In the genomic region with DNA sequence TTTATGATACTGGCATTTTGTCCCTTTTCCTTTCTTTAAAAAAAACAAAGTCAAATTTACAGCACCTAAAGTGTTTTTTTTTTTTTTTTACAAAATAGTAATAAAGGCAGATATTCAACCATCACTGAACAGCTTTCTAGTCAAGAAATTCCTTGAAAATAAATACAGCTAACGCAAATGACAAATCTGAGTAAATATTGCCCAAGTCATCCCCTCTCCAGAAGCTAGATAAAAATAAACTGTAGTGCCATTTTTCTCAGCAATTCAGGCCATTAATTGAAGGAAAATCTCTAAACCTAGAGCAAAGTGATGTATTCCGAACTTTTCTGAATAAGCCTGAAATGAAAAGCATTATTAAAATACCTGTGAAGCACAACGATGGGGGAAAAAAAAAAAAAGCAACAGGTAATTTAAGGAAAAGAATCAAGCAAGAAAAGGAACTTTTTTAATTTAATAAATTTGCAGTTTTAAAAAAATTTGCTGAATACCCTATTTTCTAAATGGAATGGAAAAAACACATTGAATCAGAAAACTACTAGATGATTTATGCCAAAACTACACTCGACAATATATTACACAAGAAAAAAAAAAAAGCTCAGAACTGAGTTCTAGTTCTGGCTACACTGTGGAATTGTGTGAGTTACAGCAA, we compare ENCODE assay signal across 19 cellular contexts. TPM values are rescaled to one million over a fixed set of nuclear protein-coding genes. Genes with fewer than 3 reads are reported as not detected.
DNase-seq lines count a peak whose midpoint lies in the region; ATAC-seq, FAIRE-seq and TF ChIP-seq lines count a peak whose summit lies in the region.
"Had no signal": no experiment of that assay in that cellular context is flagged by ENCODE, and none has a peak within 500 bp of the region (broad histone marks: within the 10 kb centered on the region; RNA-seq: fewer than 3 reads in every experiment).

No MANE protein-coding gene starts in this region.

- H2BK5ac ChIP-seq in mesenchymal stem cell (ENCODE audit: low read depth, low read length, poor library complexity, severe bottlenecking), result no peak overlapping the region

- H4K91ac ChIP-seq in mesenchymal stem cell (ENCODE audit: low read length), result no peak overlapping the region

- peak overlapping the region; percentile 72 to 93 (median 77) for H3K4me3 Mint-ChIP-seq in CD4-positive, CD25-positive, alpha-beta regulatory T cell
- peak overlapping the region; percentile 51 for H3K4me3 Mint-ChIP-seq in activated naive CD8-positive, alpha-beta T cell treated with anti-CD3 and anti-CD28 coated beads, Interleukin-2, amount 10 ng/mL, durations not matched to agents 7 days and 5 days

- H3K27me3 ChIP-seq in CD4-positive, CD25-positive, alpha-beta regulatory T cell (ENCODE audit: control insufficient read depth, insufficient read depth, low read length), result no peaks in the 10 kb centered on the region
- H3K27me3 ChIP-seq in GM23248 (replicated peaks; ENCODE audit: insufficient read depth) (no peaks in the 10 kb centered on the region), mesenchymal stem cell (ENCODE audit: control insufficient read depth in 1 of 2, insufficient read depth in 1 of 2, low read length in 2 of 2) (no peaks in the 10 kb centered on the region)
- H3K27me3 ChIP-seq: upper lobe of left lung had no signal

- POLR2A ChIA-PET in activated naive CD8-positive, alpha-beta T cell treated with anti-CD3 and anti-CD28 coated beads, Interleukin-2, amount 10 ng/mL, durations not matched to agents 7 days and 5 days (lab: Charles Lee), result no interaction called here

- WGBS in GM23248 (ENCODE audit: low coverage in 1 of 2, low lambda C conversion rate in 2 of 2, missing lambda C conversion rate in 2 of 2), 2 experiments, result 68% methylated on average over 4 of the region's 4 CpGs
- WGBS in mesenchymal stem cell, result 95% methylated on average over 2 of the region's 4 CpGs

- no peak overlapping the region for H4K8ac ChIP-seq in mesenchymal stem cell (ENCODE audit: low read length)

- peaks cover 0 to 3% (median 0%) of the 10 kb centered on the region in 7 donors for H3K9me3 Mint-ChIP-seq in CD4-positive, CD25-positive, alpha-beta regulatory T cell
- H3K9me3 Mint-ChIP-seq in activated naive CD8-positive, alpha-beta T cell treated with anti-CD3 and anti-CD28 coated beads, Interleukin-2, amount 10 ng/mL, durations not matched to agents 7 days and 5 days, result no peaks in the 10 kb centered on the region

- H3K27ac Mint-ChIP-seq in CD4-positive, CD25-positive, alpha-beta regulatory T cell, result no peak overlapping the region
- no peak overlapping the region for H3K27ac Mint-ChIP-seq in activated naive CD8-positive, alpha-beta T cell treated with anti-CD3 and anti-CD28 coated beads, Interleukin-2, amount 10 ng/mL, durations not matched to agents 7 days and 5 days

- H3K27me3 Mint-ChIP-seq in CD4-positive, CD25-positive, alpha-beta regulatory T cell, result peaks cover 3% of the 10 kb centered on the region
- H3K27me3 Mint-ChIP-seq in activated naive CD8-positive, alpha-beta T cell treated with anti-CD3 and anti-CD28 coated beads, Interleukin-2, amount 10 ng/mL, durations not matched to agents 7 days and 5 days, result no peaks in the 10 kb centered on the region

- H3K4me3 ChIP-seq in CD4-positive, CD25-positive, alpha-beta regulatory T cell (ENCODE audit: low read depth, low read length), result peak overlapping the region; percentile 71
- H3K4me3 ChIP-seq in GM23248 (no peak overlapping the region), mesenchymal stem cell (ENCODE audit: insufficient read depth in 1 of 2, low read depth in 1 of 2, low read length in 2 of 2) (peak overlapping the region in 1 of 2 experiments; percentile 34)
- H3K4me3 ChIP-seq: lower lobe of right lung, upper lobe of left lung had no signal

- no peaks in the 10 kb centered on the region for H3K9me2 ChIP-seq in GM23248 (ENCODE audit: insufficient read depth)

- in situ Hi-C loops in GM23248 (cut with MboI), result no loop called here

- H3K79me1 ChIP-seq in mesenchymal stem cell (replicated peaks; ENCODE audit: low read length, poor library complexity, severe bottlenecking), result peaks cover 4% of the 10 kb centered on the region

- H4K20me1 ChIP-seq in GM23248 (ENCODE audit: insufficient read depth), result peaks cover 29% of the 10 kb centered on the region

- H3K4me1 ChIP-seq in CD4-positive, CD25-positive, alpha-beta regulatory T cell (ENCODE audit: control insufficient read depth, insufficient read depth, low read length, poor library complexity, severe bottlenecking), result peaks cover 71% of the 10 kb centered on the region
- H3K4me1 ChIP-seq in GM23248 (ENCODE audit: insufficient read depth) (peaks cover 39% of the 10 kb centered on the region), mesenchymal stem cell (ENCODE audit: control insufficient read depth, insufficient read depth, low read depth, low read length) (no peaks in the 10 kb centered on the region)

- no peak for TF ChIP-seq POLR2A in H54 (IDR thresholded peaks at IDR 0.05; ENCODE audit: low read depth, low read length)

- H2AFZ ChIP-seq in GM23248, result no peak overlapping the region
- H2AFZ ChIP-seq in mesenchymal stem cell (ENCODE audit: low read depth, low read length), result no peak overlapping the region

- no peaks in the 10 kb centered on the region for H3K9me3 ChIP-seq in CD4-positive, CD25-positive, alpha-beta regulatory T cell (ENCODE audit: control insufficient read depth in 2 of 2, low read length in 2 of 2)
- H3K9me3 ChIP-seq in GM23248 (ENCODE audit: low read depth), result no peaks in the 10 kb centered on the region
- H3K9me3 ChIP-seq in mesenchymal stem cell (ENCODE audit: control insufficient read depth, low read length), result peaks cover 5% of the 10 kb centered on the region
- H3K9me3 ChIP-seq: lower lobe of right lung, upper lobe of left lung had no signal

- H3K23ac ChIP-seq in mesenchymal stem cell (ENCODE audit: low read length in 2 of 2), result no peak overlapping the region

- no peak for FAIRE-seq in H54 (lab: Jason Lieb, UNC)
- FAIRE-seq: bronchial epithelial cell had no signal

- peak overlapping the region; percentile 10 for H3K4me2 ChIP-seq in GM23248 (ENCODE audit: unreplicated experiment)
- H3K4me2 ChIP-seq in mesenchymal stem cell (ENCODE audit: low read length, poor library complexity, severe bottlenecking), result no peak overlapping the region

- no peak for DNase-seq in CD4-positive, CD25-positive, alpha-beta regulatory T cell
- DNase-seq in GM23248, result no peak
- DNase-seq in activated naive CD8-positive, alpha-beta T cell treated with anti-CD3 and anti-CD28 coated beads, Interleukin-2, amount 10 ng/mL, durations not matched to agents 7 days and 5 days, result no peak
- DNase-seq in mesenchymal stem cell, result no peak
- DNase-seq in H54 (ENCODE audit: insufficient read length, low spot score), result no peak
- DNase-seq: activated CD8-positive, alpha-beta memory T cell treated with anti-CD3 and anti-CD28 coated beads for 24 hours; activated naive CD4-positive, alpha-beta T cell; DMS 273 treated with DMSO at 0.1 percent for 48 hours; effector CD4-positive, alpha-beta T cell; lower lobe of right lung; NCI-H1092 treated with DMSO at 0.1 percent for 48 hours; SIG-M5; stimulated activated CD4-positive, alpha-beta T cell treated with anti-CD3 and anti-CD28 coated beads, Interleukin-4, amount 100 ng/mL, for 4 hours; upper lobe of left lung had no signal

- H3K4me1 Mint-ChIP-seq in CD4-positive, CD25-positive, alpha-beta regulatory T cell, result peaks cover 62 to 91% (median 76%) of the 10 kb centered on the region in 4 donors
- peaks cover 56% of the 10 kb centered on the region for H3K4me1 Mint-ChIP-seq in activated naive CD8-positive, alpha-beta T cell treated with anti-CD3 and anti-CD28 coated beads, Interleukin-2, amount 10 ng/mL, durations not matched to agents 7 days and 5 days

- H3K4ac ChIP-seq in mesenchymal stem cell (ENCODE audit: low read depth in 1 of 2, low read length in 2 of 2), result no peak overlapping the region

- H3K18ac ChIP-seq in mesenchymal stem cell (ENCODE audit: low read depth in 1 of 2, low read length in 2 of 2), result no peak overlapping the region

- H2BK15ac ChIP-seq in mesenchymal stem cell (ENCODE audit: low read depth, poor library complexity, severe bottlenecking), result no peak overlapping the region

- H3K79me2 ChIP-seq in GM23248 (ENCODE audit: insufficient read depth), result peaks cover 100% of the 10 kb centered on the region

- no peak overlapping the region for H3K14ac ChIP-seq in mesenchymal stem cell (ENCODE audit: low read length in 2 of 2)

- H3K36me3 Mint-ChIP-seq in CD4-positive, CD25-positive, alpha-beta regulatory T cell, result peaks cover 38% of the 10 kb centered on the region
- peaks cover 62% of the 10 kb centered on the region for H3K36me3 Mint-ChIP-seq in activated naive CD8-positive, alpha-beta T cell treated with anti-CD3 and anti-CD28 coated beads, Interleukin-2, amount 10 ng/mL, durations not matched to agents 7 days and 5 days

- H2BK120ac ChIP-seq in mesenchymal stem cell (ENCODE audit: low read depth, low read length), result no peak overlapping the region

- ATAC-seq in CD4-positive, CD25-positive, alpha-beta regulatory T cell (ENCODE audit: low read depth in 2 of 2), result no peak
- no peak for ATAC-seq in activated naive CD8-positive, alpha-beta T cell treated with anti-CD3 and anti-CD28 coated beads, Interleukin-2, amount 10 ng/mL, durations not matched to agents 7 days and 5 days (ENCODE audit: low read depth)
- no peak for ATAC-seq in HG02678 (IDR thresholded peaks at IDR 0.05; ENCODE audit: unreplicated experiment)
- ATAC-seq in HG02840 (IDR thresholded peaks at IDR 0.05; ENCODE audit: low FRiP score, unreplicated experiment), result no peak
- ATAC-seq in HG02884 (IDR thresholded peaks at IDR 0.05; ENCODE audit: unreplicated experiment), result no peak
- ATAC-seq: lower lobe of right lung, sciatic nerve had no signal

- H3K27ac ChIP-seq in CD4-positive, CD25-positive, alpha-beta regulatory T cell (ENCODE audit: insufficient read depth, low read length, poor library complexity, severe bottlenecking), result no peak overlapping the region
- H3K27ac ChIP-seq in GM23248 (no peak overlapping the region), mesenchymal stem cell (ENCODE audit: low read length, poor library complexity, severe bottlenecking) (no peak overlapping the region)
- H3K27ac ChIP-seq: lower lobe of right lung, upper lobe of left lung had no signal

- peaks cover 30% of the 10 kb centered on the region for H3F3A ChIP-seq in GM23248 (ENCODE audit: insufficient read depth)

- no peak overlapping the region for H2AK5ac ChIP-seq in mesenchymal stem cell (ENCODE audit: low read length, severe bottlenecking)

- peaks cover 22% of the 10 kb centered on the region for H3K36me3 ChIP-seq in CD4-positive, CD25-positive, alpha-beta regulatory T cell (ENCODE audit: control insufficient read depth, insufficient read depth, low read length)
- H3K36me3 ChIP-seq in GM23248 (ENCODE audit: low read depth), result peaks cover 29% of the 10 kb centered on the region
- H3K36me3 ChIP-seq in mesenchymal stem cell (ENCODE audit: control insufficient read depth in 1 of 2, insufficient read depth in 2 of 2, low read depth in 1 of 2, low read length in 2 of 2), result peaks cover 13 to 57% of the 10 kb centered on the region in 2 experiments

- H2BK12ac ChIP-seq in mesenchymal stem cell (ENCODE audit: low read length in 2 of 2), result no peak overlapping the region

- H3K9ac ChIP-seq in GM23248 (no peak overlapping the region), mesenchymal stem cell (ENCODE audit: low read length) (peak overlapping the region; percentile 59)

RNA-seq across cellular contexts. Expression of a gene that starts 6.9 kb away (rescaled TPM):
- 153 TPM for total RNA-seq in CD4-positive, CD25-positive, alpha-beta regulatory T cell
- 10 to 100 TPM; 65.9 to 85.9 (median 76.4) TPM for polyA plus RNA-seq in CD4-positive, CD25-positive, alpha-beta regulatory T cell
- total RNA-seq in GM23248 (2014; rRNA removed; shearing (Covaris generic)), result 78.8 and 88.5 TPM in 2 replicates
- polyA plus RNA-seq in GM23248 (2016; fragmentation: Nextera tagmentation; extraction: Ambion mirVana), result 24.7 and 27.7 TPM in 2 replicates
- 100 to 1,000 TPM; 101 TPM for total RNA-seq in activated naive CD8-positive, alpha-beta T cell treated with anti-CD3 and anti-CD28 coated beads, Interleukin-2, amount 10 ng/mL, durations not matched to agents 7 days and 5 days
- 25.1 TPM for polyA plus RNA-seq in mesenchymal stem cell (2013, experiment 1 of 2)
- polyA plus RNA-seq in mesenchymal stem cell (2013, experiment 2 of 2), result 24.7 TPM
